8 cellular contexts compared by ENCODE assay signal in the genomic region with DNA sequence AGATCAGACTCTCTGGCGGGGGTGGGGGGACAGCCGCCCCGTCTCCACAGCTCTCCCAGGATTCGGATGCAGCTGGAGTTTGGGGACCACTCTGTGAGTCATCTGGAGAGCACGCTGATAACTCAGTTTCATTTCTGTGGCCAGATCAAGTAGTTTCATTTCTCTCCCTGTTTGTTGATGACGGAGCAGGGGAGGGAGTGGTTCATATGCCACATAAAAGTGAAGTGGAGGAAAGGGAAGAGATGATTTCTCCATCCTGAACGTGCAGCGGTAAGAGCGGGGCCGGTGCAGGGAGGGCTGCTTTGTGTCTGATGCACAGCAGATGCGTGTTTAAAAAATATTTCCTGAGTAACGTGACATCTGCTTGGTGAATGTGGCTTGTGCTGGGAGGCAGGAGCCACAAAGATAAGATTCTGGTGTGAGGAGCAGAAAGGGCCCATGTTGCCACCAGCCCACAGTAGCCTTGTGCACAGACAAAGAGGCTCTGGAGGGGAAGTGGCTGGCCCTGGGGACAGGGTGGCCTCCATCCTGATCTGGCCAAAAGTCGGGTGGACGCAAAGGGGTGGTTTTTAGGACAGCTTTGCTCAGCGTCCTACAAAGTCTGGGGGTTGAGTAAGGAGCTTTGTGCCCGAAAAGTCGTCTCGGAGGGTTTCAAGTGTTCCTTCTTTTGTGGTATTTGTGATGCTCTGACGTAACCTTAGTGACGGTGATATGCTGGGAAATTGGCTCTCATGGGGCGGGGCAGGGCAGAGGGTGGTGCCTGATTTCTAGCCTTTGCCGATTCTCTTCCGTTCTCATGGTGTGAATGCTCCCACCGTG. TPM values are rescaled to one million over a fixed set of nuclear protein-coding genes. Genes with fewer than 3 reads are reported as not detected.
A peak's percentile ranks its signal among the peaks of the same experiment; 100 is the strongest.
DNase-seq lines count a peak whose midpoint lies in the region; ATAC-seq and TF ChIP-seq lines count a peak whose summit lies in the region.

A gene with protein sequence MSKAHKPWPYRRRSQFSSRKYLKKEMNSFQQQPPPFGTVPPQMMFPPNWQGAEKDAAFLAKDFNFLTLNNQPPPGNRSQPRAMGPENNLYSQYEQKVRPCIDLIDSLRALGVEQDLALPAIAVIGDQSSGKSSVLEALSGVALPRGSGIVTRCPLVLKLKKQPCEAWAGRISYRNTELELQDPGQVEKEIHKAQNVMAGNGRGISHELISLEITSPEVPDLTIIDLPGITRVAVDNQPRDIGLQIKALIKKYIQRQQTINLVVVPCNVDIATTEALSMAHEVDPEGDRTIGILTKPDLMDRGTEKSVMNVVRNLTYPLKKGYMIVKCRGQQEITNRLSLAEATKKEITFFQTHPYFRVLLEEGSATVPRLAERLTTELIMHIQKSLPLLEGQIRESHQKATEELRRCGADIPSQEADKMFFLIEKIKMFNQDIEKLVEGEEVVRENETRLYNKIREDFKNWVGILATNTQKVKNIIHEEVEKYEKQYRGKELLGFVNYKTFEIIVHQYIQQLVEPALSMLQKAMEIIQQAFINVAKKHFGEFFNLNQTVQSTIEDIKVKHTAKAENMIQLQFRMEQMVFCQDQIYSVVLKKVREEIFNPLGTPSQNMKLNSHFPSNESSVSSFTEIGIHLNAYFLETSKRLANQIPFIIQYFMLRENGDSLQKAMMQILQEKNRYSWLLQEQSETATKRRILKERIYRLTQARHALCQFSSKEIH (plus strand): TSS at position 242 of the 819 bp plus-strand sequence. CDS start 14,880 bp downstream, outside the sequence.

- H3K27ac Mint-ChIP-seq in progenitor cell of endocrine pancreas, result no peak within 1 kb of the TSS

- DNase-seq in GDM1 (lab: John Stamatoyannopoulos, UW) (peak; percentile 88), NCI-H187 (lab: John Stamatoyannopoulos, UW) (peak; percentile 22 to 44), activated T-cell treated with anti-CD3 and anti-CD28 coated beads for 1 hour (ENCODE audit: low read depth) (peak; percentile 67), fibroblast of the aortic adventitia (ENCODE audit: low read depth) (peak; percentile 79), vagina (ENCODE audit: extremely low spot score in 2 of 2) (peak; percentile 55 to 91), progenitor cell of endocrine pancreas (ENCODE audit: low spot score, unreplicated experiment) (no peak)

- no peaks in the 10 kb centered on the region for H3K9me3 ChIP-seq in vagina

- peaks cover 8% of the 10 kb centered on the region for H3K27me3 Mint-ChIP-seq in progenitor cell of endocrine pancreas

- no peak for TF ChIP-seq POLR2A in vagina (IDR thresholded peaks at IDR 0.05)

- intact Hi-C loops in vagina (cut with DNase I), result no loop called here

- TF ChIP-seq CTCF in fibroblast of the aortic adventitia (IDR thresholded peaks at IDR 0.05; ENCODE audit: insufficient read depth, low read length) (no peak), vagina (IDR thresholded peaks at IDR 0.05) (no peak), progenitor cell of endocrine pancreas (IDR thresholded peaks at IDR 0.05; ENCODE audit: unreplicated experiment) (no peak)

- H3K4me1 ChIP-seq in rectal smooth muscle tissue (ENCODE audit: control insufficient read depth, insufficient read depth, low read length) (no peaks in the 10 kb centered on the region), vagina (peaks cover 48% of the 10 kb centered on the region)

- peak within 1 kb of the TSS; percentile 49 for H3K9ac ChIP-seq in rectal smooth muscle tissue (ENCODE audit: low read length)

- no peaks in the 10 kb centered on the region for H3K9me3 Mint-ChIP-seq in progenitor cell of endocrine pancreas (ENCODE audit: low read depth)

- H3K27me3 ChIP-seq in rectal smooth muscle tissue (ENCODE audit: control insufficient read depth, insufficient read depth, low read length), result no peaks in the 10 kb centered on the region
- H3K27me3 ChIP-seq in vagina, result no peaks in the 10 kb centered on the region

- peak within 1 kb of the TSS; percentile 53 for H3K4me3 ChIP-seq in fibroblast of the aortic adventitia (ENCODE audit: low read depth, low read length)
- peak within 1 kb of the TSS; percentile 58 for H3K4me3 ChIP-seq in rectal smooth muscle tissue (ENCODE audit: low read length)
- H3K4me3 ChIP-seq in vagina, result peak within 1 kb of the TSS; percentile 40 to 57

- peaks cover 3% of the 10 kb centered on the region for H3K4me1 Mint-ChIP-seq in progenitor cell of endocrine pancreas (ENCODE audit: low read depth)

- H3K27ac ChIP-seq in rectal smooth muscle tissue (ENCODE audit: low read depth, low read length) (peak within 1 kb of the TSS; percentile 70), vagina (peak within 1 kb of the TSS; percentile 80)

- peak; percentile 65 for ATAC-seq in GM21786 (IDR thresholded peaks at IDR 0.05; ENCODE audit: unreplicated experiment)

- H3K36me3 Mint-ChIP-seq in progenitor cell of endocrine pancreas (ENCODE audit: insufficient read depth), result no peaks in the 10 kb centered on the region

- H3K36me3 ChIP-seq in rectal smooth muscle tissue (ENCODE audit: control insufficient read depth, insufficient read depth, low read length) (no peaks in the 10 kb centered on the region), vagina (no peaks in the 10 kb centered on the region)

- no peak within 1 kb of the TSS for H3K4me3 Mint-ChIP-seq in progenitor cell of endocrine pancreas (ENCODE audit: low read depth)

RNA-seq across cellular contexts. Expression of the gene that starts here (rescaled TPM):
- total RNA-seq in fibroblast of the aortic adventitia (ENCODE audit: low replicate concordance) (3.8 and 4.2 TPM in 2 replicates), vagina (13.5 TPM), progenitor cell of endocrine pancreas (0.69 and 0.86 TPM in 2 replicates)
